9 cellular contexts compared by ENCODE assay signal in the genomic region with DNA sequence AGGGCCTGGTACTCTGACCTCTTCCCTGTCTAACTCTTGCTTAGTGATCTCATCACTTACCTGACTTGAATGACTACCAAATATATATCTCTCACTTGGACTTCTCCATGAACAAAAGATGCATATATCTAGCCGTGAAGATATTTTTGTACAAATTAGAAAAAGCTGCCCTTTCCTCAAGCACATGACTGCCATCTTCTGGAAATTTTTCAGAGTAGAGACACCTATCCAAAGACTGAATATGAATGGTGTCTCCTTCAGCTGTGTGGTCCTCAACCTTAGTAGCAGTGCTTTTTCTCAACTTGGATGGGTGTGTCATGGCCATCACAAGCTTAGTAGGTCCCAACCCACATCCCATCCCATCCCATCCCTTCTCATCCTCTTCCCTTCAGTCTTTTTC.
DNase-seq lines count a peak whose midpoint lies in the region; ATAC-seq and TF ChIP-seq lines count a peak whose summit lies in the region.
"Had no signal": no experiment of that assay in that cellular context is flagged by ENCODE, and none has a peak within 500 bp of the region (broad histone marks: within the 10 kb centered on the region; RNA-seq: fewer than 3 reads in every experiment).

No MANE protein-coding gene starts in this region.

- no peaks in the 10 kb centered on the region for H3K9me3 Mint-ChIP-seq in MCF 10A (ENCODE audit: unreplicated experiment)

- H3K9me3 ChIP-seq in breast epithelium (no peaks in the 10 kb centered on the region), Panc1 (ENCODE audit: control insufficient read depth, insufficient read depth, low read depth, low read length) (no peaks in the 10 kb centered on the region), uterus (no peaks in the 10 kb centered on the region)

- H3K27ac ChIP-seq in breast epithelium = no peak overlapping the region
- no peak overlapping the region for H3K27ac ChIP-seq in Panc1 (ENCODE audit: low read length)
- no peak overlapping the region for H3K27ac ChIP-seq in uterus
- H3K27ac ChIP-seq in RWPE1 = no peak overlapping the region
- H3K27ac ChIP-seq: coronary artery had no signal

- no peaks in the 10 kb centered on the region for H3K36me3 ChIP-seq in breast epithelium
- H3K36me3 ChIP-seq in Panc1 (ENCODE audit: control insufficient read depth, insufficient read depth, low read length) = no peaks in the 10 kb centered on the region
- H3K36me3 ChIP-seq in uterus = no peaks in the 10 kb centered on the region

- H3K27me3 Mint-ChIP-seq in MCF 10A (ENCODE audit: insufficient read depth, unreplicated experiment) = no peaks in the 10 kb centered on the region

- peak; percentile 66 for TF ChIP-seq CTCF in MCF 10A (IDR thresholded peaks at IDR 0.05; ENCODE audit: unreplicated experiment)
- TF ChIP-seq CTCF in breast epithelium (IDR thresholded peaks at IDR 0.05) = no peak
- peak; percentile 43 for TF ChIP-seq CTCF in Panc1 (IDR thresholded peaks at IDR 0.05)
- TF ChIP-seq CTCF in fibroblast of villous mesenchyme (IDR thresholded peaks at IDR 0.05; ENCODE audit: insufficient read depth, low read depth, low read length) = peak; percentile 44
- peak in 3 of 4 experiments; percentile 13 to 37 (median 33) for TF ChIP-seq CTCF in uterus (IDR thresholded peaks at IDR 0.05)
- no peak; the same call in 1 of the 2 replicates for TF ChIP-seq CTCF in RWPE1 (conservative IDR thresholded peaks at IDR 0.05; ENCODE audit: low read depth)

- TF ChIP-seq POLR2A in breast epithelium (IDR thresholded peaks at IDR 0.05) = no peak
- no peak for TF ChIP-seq POLR2A in uterus (IDR thresholded peaks at IDR 0.05)

- H3K4me3 ChIP-seq in breast epithelium = no peak overlapping the region
- no peak overlapping the region for H3K4me3 ChIP-seq in Panc1 (ENCODE audit: low read depth in 2 of 2, low read length in 2 of 2)
- H3K4me3 ChIP-seq in fibroblast of villous mesenchyme (ENCODE audit: low read depth, low read length) = no peak overlapping the region
- no peak overlapping the region for H3K4me3 ChIP-seq in uterus
- H3K4me3 ChIP-seq: coronary artery had no signal

- H3K4me1 ChIP-seq in breast epithelium = no peaks in the 10 kb centered on the region
- 0 out of 2 replicates have a peak, but pooled peaks cover 6% of the 10 kb centered on the region for H3K4me1 ChIP-seq in Panc1 (ENCODE audit: control insufficient read depth, insufficient read depth, low read length)
- H3K4me1 ChIP-seq in uterus = no peaks in the 10 kb centered on the region

- peak; percentile 55; the same call in 1 of the 2 replicates for ATAC-seq in Panc1
- no peak for ATAC-seq in HG03342 (IDR thresholded peaks at IDR 0.05; ENCODE audit: unreplicated experiment)
- no peak for ATAC-seq in GM18873 (IDR thresholded peaks at IDR 0.05; ENCODE audit: low FRiP score, unreplicated experiment)

- no peaks in the 10 kb centered on the region for H3K36me3 Mint-ChIP-seq in MCF 10A (ENCODE audit: insufficient read depth, unreplicated experiment)

- H3K4me1 Mint-ChIP-seq in MCF 10A (ENCODE audit: insufficient read depth, unreplicated experiment) = no peaks in the 10 kb centered on the region

- intact Hi-C loops in MCF 10A (cut with micrococcal nuclease) (loop anchor here (1.0 to 10.0 kb wide), 3 partner anchors 241 to 499 kb away; partner anchors contain the start of genes PRRC2C and VAMP4), breast epithelium (cut with DNase I; ENCODE audit: low total_unique reads) (no loop called here), Panc1 (cut with micrococcal nuclease; ENCODE audit: unreplicated experiment) (loop anchor here (1.0 to 5.0 kb wide), 2 partner anchors 182 to 336 kb away; no protein-coding TSS in a partner anchor), uterus (cut with DNase I; ENCODE audit: low total_unique reads) (no loop called here)

- CTCF ChIA-PET in MCF 10A (lab: Yijun Ruan, JAX) = interaction anchor here (0.5 to 19.8 kb wide), 58 partner anchors 9 to 1928 kb away, joined by 3 to 1502 read pairs (median 4); partner anchors contain the start of genes DNM3, METTL13 and MYOCOS
- CTCF ChIA-PET in Panc1 (lab: Charles Lee) = interaction anchor here (4.0 kb wide), 1 partner anchor 183 kb away, joined by 24 read pairs; no protein-coding TSS in a partner anchor
- CTCF ChIA-PET in RWPE1 (lab: Yijun Ruan, JAX) = interaction anchor here (0.7 to 4.2 kb wide), 5 partner anchors 18 to 805 kb away, joined by 3 to 68 read pairs (median 7); partner anchors contain the start of gene MYOC

- H3K27me3 ChIP-seq in breast epithelium = no peaks in the 10 kb centered on the region
- no peaks in the 10 kb centered on the region for H3K27me3 ChIP-seq in Panc1 (ENCODE audit: control insufficient read depth, insufficient read depth, low read length)
- H3K27me3 ChIP-seq in uterus = no peaks in the 10 kb centered on the region

- POLR2A ChIA-PET in MCF 10A (lab: Yijun Ruan, JAX) = interaction anchor here (0.7 to 4.7 kb wide), 4 partner anchors 142 to 242 kb away, joined by 3 to 54 read pairs (median 4); partner anchors contain the start of genes DNM3 and VAMP4
- POLR2A ChIA-PET in Panc1 (lab: Charles Lee) = no interaction called here
- POLR2A ChIA-PET in RWPE1 (lab: Yijun Ruan, JAX; ENCODE audit: low non-redundant PET) = no interaction called here

- H3K4me3 Mint-ChIP-seq in MCF 10A (ENCODE audit: unreplicated experiment) = no peak overlapping the region

- H3K27ac Mint-ChIP-seq in MCF 10A (ENCODE audit: low read depth, unreplicated experiment) = no peak overlapping the region

- DNase-seq in MCF 10A (ENCODE audit: unreplicated experiment) (peak; percentile 52), breast epithelium (ENCODE audit: low spot score in 2 of 2) (no peak), Panc1 (ENCODE audit: low read depth, low spot score) (no peak), fibroblast of villous mesenchyme (ENCODE audit: low read depth) (peak; percentile 41), uterus (no peak), RWPE1 (ENCODE audit: low spot score) (no peak)

- in situ Hi-C loops in Panc1 (cut with HindIII; ENCODE audit: low pct_unique_long_range_greater_than_20kb, low sequenced_read_pairs) = no loop called here

- BruUV-seq in MCF 10A (replicated peaks; lab: Mats Ljungman, UMichigan) (no TSS peak), Panc1 (replicated peaks; lab: Mats Ljungman, UMichigan) (no TSS peak)

Comparison
In these comparisons a context has a peak if more than half of its experiments do, and no peak if none do; other contexts are left out.
1. DNase-seq: peak in MCF 10A (single experiment) and fibroblast of villous mesenchyme (single experiment); none in breast epithelium (0 of 2), Panc1 (single experiment), uterus (0 of 2) and RWPE1 (single experiment).
2. CTCF ChIP-seq: peak in MCF 10A (single experiment), Panc1 (single experiment), fibroblast of villous mesenchyme (single experiment) and uterus (3 of 4); none in breast epithelium (0 of 3) and RWPE1 (single experiment).
3. intact Hi-C loops: an anchor here in MCF 10A (1.0 to 10.0 kb wide) and Panc1 (1.0 to 5.0 kb wide); none called in breast epithelium and uterus.